In genomic region chr5:93746406-93747056, GRCh38 we compare ENCODE assay signal across 1 cellular context.
TF ChIP-seq lines count a peak whose summit lies in the region.

No MANE protein-coding gene starts in this region.

TF ChIP-seq in HepG2, 621 proteins besides CTCF, POLR2A, EP300 and RAD21 (continued from another document):
- no peak for TF ChIP-seq SYNCRIP (IDR thresholded peaks at IDR 0.05; ENCODE audit: insufficient read depth, low read depth, low read length)
